ENCODE assay signal across 8 cellular contexts in genomic region chr17:78342438-78343098, GRCh38. TPM values are rescaled to one million over a fixed set of nuclear protein-coding genes. Genes with fewer than 3 reads are reported as not detected.
DNase-seq lines count a peak whose midpoint lies in the region.

No MANE protein-coding gene starts in this region.

- DNase-seq in AG08396 (ENCODE audit: low spot score) = peak; percentile 88
- peak; percentile 91 for DNase-seq in M059J (ENCODE audit: low read depth)
- peak; percentile 84 for DNase-seq in brain pericyte (ENCODE audit: low read depth, low spot score)
- DNase-seq in kidney tubule cell (ENCODE audit: low spot score) = peak; percentile 85
- no peak for DNase-seq in NCI-H2081 (lab: John Stamatoyannopoulos, UW)
- DNase-seq in NCI-H146 treated with DMSO at 0.1 percent for 48 hours (lab: John Stamatoyannopoulos, UW; ENCODE audit: unreplicated experiment) = no peak
- DNase-seq in stimulated activated CD4-positive, alpha-beta T cell treated with anti-CD3 and anti-CD28 coated beads, Interleukin-12 subunit alpha, Interleukin-12 subunit beta, amount 100 ng/mL, for 4 hours = no peak

- peak overlapping the region; percentile 38 for H3K27ac ChIP-seq in temporal lobe (ENCODE audit: low read depth, low read length)

RNA-seq across cellular contexts. Expression of gene SOCS3, which starts 17.3 kb away (rescaled TPM):
- total RNA-seq in M059J (2014; rRNA removed; shearing (Covaris generic)) = 26.6 and 39.3 TPM in 2 replicates
- 3.2 TPM for total RNA-seq in temporal lobe

RNA-seq across cellular contexts. Expression of gene PGS1, which starts 35.9 kb away (rescaled TPM):
- total RNA-seq in M059J (2014; rRNA removed; shearing (Covaris generic)) = 26.2 and 32.3 TPM in 2 replicates
- 26.8 TPM for total RNA-seq in temporal lobe

Comparison
In these comparisons a context has a peak if more than half of its experiments do, and no peak if none do; other contexts are left out.
1. DNase-seq: peak in AG08396 (single experiment), M059J (single experiment), brain pericyte (single experiment) and kidney tubule cell (single experiment); none in NCI-H2081 (0 of 2), NCI-H146 treated with DMSO at 0.1 percent for 48 hours (single experiment) and stimulated activated CD4-positive, alpha-beta T cell treated with anti-CD3 and anti-CD28 coated beads, Interleukin-12 subunit alpha, Interleukin-12 subunit beta, amount 100 ng/mL, for 4 hours (single experiment).